7 cellular contexts compared by ENCODE assay signal in the genomic region with DNA sequence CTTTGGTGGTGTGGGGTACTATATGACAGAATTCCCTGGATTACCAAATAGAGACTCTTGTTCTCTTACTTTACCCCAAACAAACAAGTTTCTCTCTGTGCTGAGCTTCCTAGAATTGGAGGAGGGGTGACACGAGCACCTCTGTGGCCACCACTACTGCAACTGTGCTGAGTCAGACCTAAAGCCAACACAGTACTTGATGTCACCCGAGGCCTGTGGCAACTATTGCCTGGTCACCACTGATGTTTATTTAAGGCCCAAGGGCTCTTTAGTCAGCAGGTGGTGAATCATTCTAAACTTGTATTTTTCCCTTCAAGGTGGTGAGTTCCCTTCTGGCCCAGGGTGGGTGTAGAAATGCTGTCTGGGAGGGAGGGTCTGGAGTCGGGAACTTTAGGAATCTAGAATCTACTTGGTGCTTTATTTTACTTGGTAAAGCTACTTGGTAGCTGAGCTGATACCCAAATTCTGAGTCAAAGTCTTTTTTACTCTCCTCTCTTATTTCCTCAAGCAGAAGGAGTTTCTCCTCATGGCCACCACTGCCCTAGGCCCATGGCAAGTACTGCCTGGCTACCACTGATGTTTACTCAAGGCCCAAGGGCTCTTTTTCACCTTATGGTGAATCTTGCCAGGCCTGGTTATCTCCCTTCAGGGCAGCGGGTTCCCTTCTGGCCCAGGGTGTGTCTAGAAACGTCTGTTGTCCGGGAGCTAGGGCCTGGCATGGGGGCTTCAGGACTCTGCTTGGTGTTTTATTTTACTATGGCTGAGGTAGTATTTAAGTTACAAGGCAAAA. TPM values are rescaled to one million over a fixed set of nuclear protein-coding genes. Genes with fewer than 3 reads are reported as not detected.
A peak's percentile ranks its signal among the peaks of the same experiment; 100 is the strongest.
DNase-seq lines count a peak whose midpoint lies in the region; ATAC-seq and TF ChIP-seq lines count a peak whose summit lies in the region.

No MANE protein-coding gene starts in this region.

- H3K27me3 Mint-ChIP-seq in natural killer cell treated with Interleukin-12 subunit alpha and Interleukin-12 subunit beta and Interleukin-15 and Interleukin-18, amount 100 ng/mL, for 72 hours: no peaks in the 10 kb centered on the region

- no peaks in the 10 kb centered on the region for H3K36me3 Mint-ChIP-seq in natural killer cell treated with Interleukin-12 subunit alpha and Interleukin-12 subunit beta and Interleukin-15 and Interleukin-18, amount 100 ng/mL, for 72 hours

- H3K27ac ChIP-seq in esophagus muscularis mucosa (replicated peaks in 1 of 4): peak overlapping the region; percentile 77 to 81 (median 80)

- no peaks in the 10 kb centered on the region for H3K27me3 ChIP-seq in esophagus muscularis mucosa

- H3K9me3 ChIP-seq in esophagus muscularis mucosa: peaks cover 0 to 7% (median 2%) of the 10 kb centered on the region in 4 donors

- TF ChIP-seq CTCF in esophagus muscularis mucosa (IDR thresholded peaks at IDR 0.05): no peak

- intact Hi-C loops in esophagus muscularis mucosa (cut with DNase I): no loop called here

- no peak for TF ChIP-seq EP300 in esophagus muscularis mucosa (IDR thresholded peaks at IDR 0.05)

- ATAC-seq in GM21717 (IDR thresholded peaks at IDR 0.05; ENCODE audit: unreplicated experiment): peak; percentile 98
- ATAC-seq in natural killer cell treated with Interleukin-12 subunit alpha and Interleukin-12 subunit beta and Interleukin-15 and Interleukin-18, amount 100 ng/mL, for 72 hours: no peak

- H3K9me3 Mint-ChIP-seq in natural killer cell treated with Interleukin-12 subunit alpha and Interleukin-12 subunit beta and Interleukin-15 and Interleukin-18, amount 100 ng/mL, for 72 hours: peaks cover 15% of the 10 kb centered on the region

- peaks cover 6 to 70% (median 46%) of the 10 kb centered on the region in 4 donors for H3K4me1 ChIP-seq in esophagus muscularis mucosa

- 59% methylated on average over 6 of the region's 6 CpGs for WGBS in esophagus muscularis mucosa

- no peak overlapping the region for H3K27ac Mint-ChIP-seq in natural killer cell treated with Interleukin-12 subunit alpha and Interleukin-12 subunit beta and Interleukin-15 and Interleukin-18, amount 100 ng/mL, for 72 hours

- peak; percentile 35 for DNase-seq in NCI-H2029 treated with DMSO at 0.1 percent for 48 hours (lab: John Stamatoyannopoulos, UW)
- no peak for DNase-seq in esophagus muscularis mucosa (ENCODE audit: extremely low spot score)
- peak; percentile 96 for DNase-seq in skeletal muscle cell (ENCODE audit: low read depth)
- DNase-seq in activated CD4-positive, alpha-beta T cell treated with anti-CD3 and anti-CD28 coated beads for 1 hour: no peak
- no peak for DNase-seq in natural killer cell treated with Interleukin-12 subunit alpha and Interleukin-12 subunit beta and Interleukin-15 and Interleukin-18, amount 100 ng/mL, for 72 hours (ENCODE audit: low spot score)
- no peak for DNase-seq in stimulated activated CD4-positive, alpha-beta T cell treated with anti-CD3 and anti-CD28 coated beads, Interleukin-1b, Interleukin-23, amount 100 ng/mL, for 48 hours

- H3K4me3 Mint-ChIP-seq in natural killer cell treated with Interleukin-12 subunit alpha and Interleukin-12 subunit beta and Interleukin-15 and Interleukin-18, amount 100 ng/mL, for 72 hours: no peak overlapping the region

- H3K36me3 ChIP-seq in esophagus muscularis mucosa: no peaks in the 10 kb centered on the region

- TF ChIP-seq POLR2A in esophagus muscularis mucosa (IDR thresholded peaks at IDR 0.05; ENCODE audit: low read depth): no peak

- H3K4me3 ChIP-seq in esophagus muscularis mucosa (peak overlapping the region in 1 of 4 donors; percentile 7), skeletal muscle cell (ENCODE audit: low read depth, low read length) (no peak overlapping the region)

- no peaks in the 10 kb centered on the region for H3K4me1 Mint-ChIP-seq in natural killer cell treated with Interleukin-12 subunit alpha and Interleukin-12 subunit beta and Interleukin-15 and Interleukin-18, amount 100 ng/mL, for 72 hours (ENCODE audit: low read depth in 2 of 2)

RNA-seq across cellular contexts. Expression of a gene that starts 9.8 kb away (rescaled TPM):
- 10 to 100 TPM; 11.4 to 28.8 (median 23.9) TPM for total RNA-seq in esophagus muscularis mucosa
- not detected for total RNA-seq in natural killer cell treated with Interleukin-12 subunit alpha and Interleukin-12 subunit beta and Interleukin-15 and Interleukin-18, amount 100 ng/mL, for 72 hours

Comparison
In these comparisons a context has a peak if more than half of its experiments do, and no peak if none do; other contexts are left out.
1. DNase-seq: peak in NCI-H2029 treated with DMSO at 0.1 percent for 48 hours (single experiment) and skeletal muscle cell (single experiment); none in esophagus muscularis mucosa (single experiment), activated CD4-positive, alpha-beta T cell treated with anti-CD3 and anti-CD28 coated beads for 1 hour (single experiment), natural killer cell treated with Interleukin-12 subunit alpha and Interleukin-12 subunit beta and Interleukin-15 and Interleukin-18, amount 100 ng/mL, for 72 hours (single experiment) and stimulated activated CD4-positive, alpha-beta T cell treated with anti-CD3 and anti-CD28 coated beads, Interleukin-1b, Interleukin-23, amount 100 ng/mL, for 48 hours (single experiment).
2. RNA of a gene that starts 9.8 kb away (total RNA-seq): 11.4 to 28.8 TPM in esophagus muscularis mucosa; not detected in natural killer cell treated with Interleukin-12 subunit alpha and Interleukin-12 subunit beta and Interleukin-15 and Interleukin-18, amount 100 ng/mL, for 72 hours; every median in the first group is over 10 times any median in the second.